Comparison of ENCODE assay signal across 1 cellular context in genomic region chr3:123344175-123344908, GRCh38.
TF ChIP-seq lines count a peak whose summit lies in the region.

No MANE protein-coding gene starts in this region.

TF ChIP-seq in K562, 482 proteins besides CTCF, POLR2A, EP300 and RAD21 (continued from another document):
- TF ChIP-seq TSHZ1 (CRISPR knock-in tag; IDR thresholded peaks at IDR 0.05) (0 out of 2 replicates have a peak, but pooled peaks have one; percentile 49), GABPA (tag; conservative IDR thresholded peaks at IDR 0.05; ENCODE audit: low read depth) (0 out of 2 replicates have a peak, but pooled peaks have one; percentile 5), SREBF1 (IDR thresholded peaks at IDR 0.05; ENCODE audit: borderline replicate concordance, low read depth, low read length) (no peak), ATF3 (IDR thresholded peaks at IDR 0.05) (peak; percentile 51), ATF3 (CRISPR knock-in tag; conservative IDR thresholded peaks at IDR 0.05) (no peak; the same call in 1 of the 2 replicates), ZNF12 (CRISPR knock-in tag; IDR thresholded peaks at IDR 0.05) (peak; percentile 81), EZH2 (IDR thresholded peaks at IDR 0.05; ENCODE audit: borderline replicate concordance, low read depth, low read length) (no peak), NCOA6 (IDR thresholded peaks at IDR 0.05) (no peak), UBTF (IDR thresholded peaks at IDR 0.05; ENCODE audit: borderline replicate concordance in 1 of 2, low read depth in 2 of 2, low read length in 2 of 2) (no peak), PBX2 (CRISPR knock-in tag; IDR thresholded peaks at IDR 0.05; ENCODE audit: low read depth) (0 out of 2 replicates have a peak, but pooled peaks have one; percentile 14), PBX2 (tag; conservative IDR thresholded peaks at IDR 0.05; ENCODE audit: low read depth) (peak; percentile 96), DACH1 (IDR thresholded peaks at IDR 0.05; ENCODE audit: partially characterized antibody) (no peak), SFPQ (IDR thresholded peaks at IDR 0.05; ENCODE audit: low read depth, low read length) (no peak), MEIS2 (IDR thresholded peaks at IDR 0.05; ENCODE audit: partially characterized antibody) (peak; percentile 88), ZNF134 (CRISPR knock-in tag; conservative IDR thresholded peaks at IDR 0.05) (peak; percentile 72), VEZF1 (CRISPR knock-in tag; IDR thresholded peaks at IDR 0.05) (peak; percentile 39; the same call in 1 of the 2 replicates)
